In the genomic region with DNA sequence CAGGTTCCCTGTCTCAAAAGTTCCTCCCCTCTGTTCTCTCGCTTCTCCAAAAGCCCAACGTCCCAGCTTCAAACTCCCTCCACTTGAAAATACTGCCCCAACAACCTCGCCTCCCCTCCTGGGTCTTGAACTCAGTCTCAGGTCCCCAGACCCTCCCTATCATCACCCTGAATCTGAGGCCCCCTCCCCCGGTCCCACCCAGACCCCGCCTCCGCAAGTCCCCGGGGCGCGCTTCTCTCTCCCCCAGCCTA, we compare ENCODE assay signal across 8 cellular contexts. TPM values are rescaled to one million over a fixed set of nuclear protein-coding genes. Genes with fewer than 3 reads are reported as not detected.
A peak's percentile ranks its signal among the peaks of the same experiment; 100 is the strongest.
DNase-seq lines count a peak whose midpoint lies in the region; ATAC-seq and TF ChIP-seq lines count a peak whose summit lies in the region.

No MANE protein-coding gene starts in this region.

- TF ChIP-seq EP300 in neural cell (conservative IDR thresholded peaks at IDR 0.05; ENCODE audit: poor library complexity, severe bottlenecking): no peak

- peaks cover 4% of the 10 kb centered on the region for H3F3A ChIP-seq in neural cell (ENCODE audit: insufficient read depth, low read length, poor library complexity, severe bottlenecking)

- peak overlapping the region; percentile 100 for H3K27ac Mint-ChIP-seq in endothelial cell (ENCODE audit: unreplicated experiment)

- peak overlapping the region; percentile 99 for H3K4me3 Mint-ChIP-seq in endothelial cell (ENCODE audit: unreplicated experiment)

- peaks cover 0 to 32% (median 0%) of the 10 kb centered on the region in 3 donors for H3K36me3 ChIP-seq in Peyer's patch
- no peaks in the 10 kb centered on the region for H3K36me3 ChIP-seq in neural cell (ENCODE audit: insufficient read depth, low read length)

- TF ChIP-seq RAD21 in neural cell (conservative IDR thresholded peaks at IDR 0.05): no peak

- H2AFZ ChIP-seq in neural cell (ENCODE audit: low read depth, low read length): peak overlapping the region; percentile 96

- ATAC-seq in GM19023 (IDR thresholded peaks at IDR 0.05; ENCODE audit: unreplicated experiment) (peak; percentile 6), GM18517 (IDR thresholded peaks at IDR 0.05; ENCODE audit: unreplicated experiment) (no peak), HG02798 (IDR thresholded peaks at IDR 0.05; ENCODE audit: poor library complexity, unreplicated experiment) (no peak)

- H3K27me3 Mint-ChIP-seq in endothelial cell (ENCODE audit: unreplicated experiment): peaks cover 6% of the 10 kb centered on the region

- H3K4me2 ChIP-seq in neural cell (ENCODE audit: low read length): peak overlapping the region; percentile 46

- H3K79me2 ChIP-seq in neural cell (replicated peaks; ENCODE audit: insufficient read depth, low read length): peaks cover 19% of the 10 kb centered on the region

- H3K4me1 ChIP-seq in Peyer's patch: peaks cover 0 to 15% (median 0%) of the 10 kb centered on the region in 4 donors

- TF ChIP-seq CTCF in 22Rv1 (IDR thresholded peaks at IDR 0.05) (no peak), Peyer's patch (IDR thresholded peaks at IDR 0.05) (no peak), endothelial cell (IDR thresholded peaks at IDR 0.05; ENCODE audit: unreplicated experiment) (no peak), neural cell (IDR thresholded peaks at IDR 0.05; ENCODE audit: poor library complexity, severe bottlenecking) (no peak)

- H3K4me3 ChIP-seq in Peyer's patch (peak overlapping the region; percentile 85 to 97 (median 90)), neural cell (ENCODE audit: low read length) (peak overlapping the region; percentile 78)

- no peaks in the 10 kb centered on the region for H4K20me1 ChIP-seq in neural cell (ENCODE audit: insufficient read depth)

- peaks cover 21% of the 10 kb centered on the region for H3K36me3 Mint-ChIP-seq in endothelial cell (ENCODE audit: low read depth, unreplicated experiment)

- no peaks in the 10 kb centered on the region for H3K9me2 ChIP-seq in neural cell (ENCODE audit: insufficient read depth, low read length)

- H3K9me3 ChIP-seq in Peyer's patch (no peaks in the 10 kb centered on the region), neural cell (ENCODE audit: low read length) (no peaks in the 10 kb centered on the region)

- peak overlapping the region; percentile 87 for H3K9ac ChIP-seq in neural cell (ENCODE audit: low read length)

- no peak for TF ChIP-seq POLR2A in Peyer's patch (IDR thresholded peaks at IDR 0.05)

- H3K27me3 ChIP-seq in Peyer's patch (no peaks in the 10 kb centered on the region), neural cell (ENCODE audit: insufficient read depth, low read depth, low read length) (no peaks in the 10 kb centered on the region)

- no peaks in the 10 kb centered on the region for H3K9me3 Mint-ChIP-seq in endothelial cell (ENCODE audit: unreplicated experiment)

- peaks cover 18% of the 10 kb centered on the region for H3K4me1 Mint-ChIP-seq in endothelial cell (ENCODE audit: unreplicated experiment)

- DNase-seq in Peyer's patch (no peak), endothelial cell (ENCODE audit: low spot score) (no peak)
- DNase-seq in activated CD4-positive, alpha-beta T cell treated with anti-CD3 and anti-CD28 coated beads, Interleukin-2, amount 50 U/mL, for 48 hours: no peak

- H3K27ac ChIP-seq in 22Rv1: peak overlapping the region; percentile 96
- H3K27ac ChIP-seq in Peyer's patch: peak overlapping the region; percentile 95 to 99 (median 98)
- H3K27ac ChIP-seq in neural cell (ENCODE audit: low read length): peak overlapping the region; percentile 94

TF ChIP-seq in neural cell, 6 proteins besides CTCF, POLR2A, EP300 and RAD21:
- TF ChIP-seq MXI1 (conservative IDR thresholded peaks at IDR 0.05; ENCODE audit: poor library complexity, severe bottlenecking) (no peak), SMC3 (conservative IDR thresholded peaks at IDR 0.05; ENCODE audit: poor library complexity) (no peak), EZH2 (IDR thresholded peaks at IDR 0.05; ENCODE audit: borderline replicate concordance, insufficient read depth, low read length, poor library complexity, severe bottlenecking) (no peak), POLR2AphosphoS5 (IDR thresholded peaks at IDR 0.05) (no peak), TAF1 (IDR thresholded peaks at IDR 0.05; ENCODE audit: low read depth) (no peak)
- TF ChIP-seq, protein P1, sequence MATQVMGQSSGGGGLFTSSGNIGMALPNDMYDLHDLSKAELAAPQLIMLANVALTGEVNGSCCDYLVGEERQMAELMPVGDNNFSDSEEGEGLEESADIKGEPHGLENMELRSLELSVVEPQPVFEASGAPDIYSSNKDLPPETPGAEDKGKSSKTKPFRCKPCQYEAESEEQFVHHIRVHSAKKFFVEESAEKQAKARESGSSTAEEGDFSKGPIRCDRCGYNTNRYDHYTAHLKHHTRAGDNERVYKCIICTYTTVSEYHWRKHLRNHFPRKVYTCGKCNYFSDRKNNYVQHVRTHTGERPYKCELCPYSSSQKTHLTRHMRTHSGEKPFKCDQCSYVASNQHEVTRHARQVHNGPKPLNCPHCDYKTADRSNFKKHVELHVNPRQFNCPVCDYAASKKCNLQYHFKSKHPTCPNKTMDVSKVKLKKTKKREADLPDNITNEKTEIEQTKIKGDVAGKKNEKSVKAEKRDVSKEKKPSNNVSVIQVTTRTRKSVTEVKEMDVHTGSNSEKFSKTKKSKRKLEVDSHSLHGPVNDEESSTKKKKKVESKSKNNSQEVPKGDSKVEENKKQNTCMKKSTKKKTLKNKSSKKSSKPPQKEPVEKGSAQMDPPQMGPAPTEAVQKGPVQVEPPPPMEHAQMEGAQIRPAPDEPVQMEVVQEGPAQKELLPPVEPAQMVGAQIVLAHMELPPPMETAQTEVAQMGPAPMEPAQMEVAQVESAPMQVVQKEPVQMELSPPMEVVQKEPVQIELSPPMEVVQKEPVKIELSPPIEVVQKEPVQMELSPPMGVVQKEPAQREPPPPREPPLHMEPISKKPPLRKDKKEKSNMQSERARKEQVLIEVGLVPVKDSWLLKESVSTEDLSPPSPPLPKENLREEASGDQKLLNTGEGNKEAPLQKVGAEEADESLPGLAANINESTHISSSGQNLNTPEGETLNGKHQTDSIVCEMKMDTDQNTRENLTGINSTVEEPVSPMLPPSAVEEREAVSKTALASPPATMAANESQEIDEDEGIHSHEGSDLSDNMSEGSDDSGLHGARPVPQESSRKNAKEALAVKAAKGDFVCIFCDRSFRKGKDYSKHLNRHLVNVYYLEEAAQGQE (IDR thresholded peaks at IDR 0.05; ENCODE audit: borderline replicate concordance): no peak

RNA-seq across cellular contexts. Expression of a gene that starts 0.3 kb away (rescaled TPM):
- total RNA-seq in Peyer's patch (10 to 100 TPM in 3 of 4 donors, 1 to 10 TPM in 1; 9.1 to 22.4 (median 15.2) TPM), endothelial cell (ENCODE audit: unreplicated experiment) (42.9 TPM)
- 7.6 and 9.0 TPM in 2 replicates for polyA plus RNA-seq in neural cell
- 10.8 and 14.1 TPM in 2 replicates for polyA minus RNA-seq in neural cell

RNA-seq across cellular contexts. Expression of a gene that starts 18.1 kb away (rescaled TPM):
- 10 to 100 TPM in 2 of 4 donors, 1 to 10 TPM in 2; 4.1 to 18.2 (median 11.6) TPM for total RNA-seq in Peyer's patch
- total RNA-seq in endothelial cell (ENCODE audit: unreplicated experiment): 11.8 TPM
- 3.3 and 5.1 TPM in 2 replicates for polyA plus RNA-seq in neural cell
- 1.5 and 1.7 TPM in 2 replicates for polyA minus RNA-seq in neural cell

RNA-seq across cellular contexts. Expression of a gene that starts 21.7 kb away (rescaled TPM):
- total RNA-seq in Peyer's patch (100 to 1,000 TPM; 148 to 277 (median 218) TPM), endothelial cell (ENCODE audit: unreplicated experiment) (17.5 TPM)
- polyA plus RNA-seq in neural cell: 5.0 and 9.9 TPM in 2 replicates
- polyA minus RNA-seq in neural cell: 2.2 TPM in 2 replicates

RNA-seq across cellular contexts. Expression of a gene that starts 22.9 kb away (rescaled TPM):
- total RNA-seq in Peyer's patch: 1 to 10 TPM in 2 of 4 donors, under 1 TPM in 2; 0.18 to 6.6 (median 2.0) TPM
- 0.49 TPM for total RNA-seq in endothelial cell (ENCODE audit: unreplicated experiment)
- 10.4 and 12.7 TPM in 2 replicates for polyA plus RNA-seq in neural cell
- 9.6 and 10.2 TPM in 2 replicates for polyA minus RNA-seq in neural cell

RNA-seq across cellular contexts. Expression of a gene that starts 30.7 kb away (rescaled TPM):
- total RNA-seq in Peyer's patch (1 to 10 TPM; 1.4 to 7.4 (median 3.0) TPM), endothelial cell (ENCODE audit: unreplicated experiment) (6.7 TPM)
- polyA plus RNA-seq in neural cell: 0.20 and 0.36 TPM in 2 replicates
- 0.23 and 0.24 TPM in 2 replicates for polyA minus RNA-seq in neural cell
